In the genomic region with DNA sequence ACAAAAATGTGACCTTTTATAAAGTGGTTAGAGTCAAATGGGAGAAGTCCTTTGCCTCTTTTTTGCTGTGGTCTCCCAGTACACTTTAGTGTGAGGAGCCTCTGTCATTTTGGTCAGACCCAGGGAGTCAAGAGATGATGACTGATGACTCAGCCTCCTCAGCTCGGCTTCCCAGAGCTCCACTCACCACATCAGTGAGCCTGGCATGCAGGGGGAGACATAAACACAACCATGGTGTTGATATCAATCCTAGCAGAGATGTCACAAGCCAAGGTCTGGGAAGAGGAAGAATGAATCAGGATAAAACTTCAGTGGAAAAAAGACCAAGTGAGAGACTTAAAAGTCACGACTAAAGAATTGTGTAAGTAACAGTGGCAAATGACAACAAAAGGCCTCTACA, we compare ENCODE assay signal across 9 cellular contexts. TPM values are rescaled to one million over a fixed set of nuclear protein-coding genes. Genes with fewer than 3 reads are reported as not detected.
A peak's percentile ranks its signal among the peaks of the same experiment; 100 is the strongest.
DNase-seq lines count a peak whose midpoint lies in the region; ATAC-seq, FAIRE-seq and TF ChIP-seq lines count a peak whose summit lies in the region.
"Had no signal": no experiment of that assay in that cellular context is flagged by ENCODE, and none has a peak within 500 bp of the region (broad histone marks: within the 10 kb centered on the region; RNA-seq: fewer than 3 reads in every experiment).

No MANE protein-coding gene starts in this region.

- no TSS peak for BruUV-seq in Calu3 (replicated peaks; lab: Mats Ljungman, UMichigan)

- H3K36me3 ChIP-seq in bronchial epithelial cell (ENCODE audit: control insufficient read depth, insufficient read depth, low read length) (no peaks in the 10 kb centered on the region), mucosa of descending colon (ENCODE audit: low read depth) (no peaks in the 10 kb centered on the region), uterus (no peaks in the 10 kb centered on the region)
- H3K36me3 ChIP-seq: gastrocnemius medialis had no signal

- peak overlapping the region; percentile 48 for H3K4me3 Mint-ChIP-seq in Calu3 (ENCODE audit: low read depth, unreplicated experiment)

- no peak for TF ChIP-seq POLR2A in uterus (IDR thresholded peaks at IDR 0.05)

- H3K27ac ChIP-seq in uterus, result no peak overlapping the region
- H3K27ac ChIP-seq: gastrocnemius medialis had no signal

- H3K9me3 ChIP-seq in mucosa of descending colon (no peaks in the 10 kb centered on the region), uterus (no peaks in the 10 kb centered on the region)
- H3K9me3 ChIP-seq: gastrocnemius medialis had no signal

- no peak overlapping the region for H3K4me3 ChIP-seq in bronchial epithelial cell (ENCODE audit: low read depth, low read length)
- no peak overlapping the region for H3K4me3 ChIP-seq in mucosa of descending colon
- no peak overlapping the region for H3K4me3 ChIP-seq in uterus
- H3K4me3 ChIP-seq: gastrocnemius medialis had no signal

- H3K27me3 Mint-ChIP-seq in Calu3 (ENCODE audit: unreplicated experiment), result no peaks in the 10 kb centered on the region

- peak overlapping the region; percentile 89 for H3K27ac Mint-ChIP-seq in Calu3 (ENCODE audit: unreplicated experiment)

- H3K27me3 ChIP-seq in bronchial epithelial cell (ENCODE audit: control insufficient read depth, insufficient read depth, low read length) (no peaks in the 10 kb centered on the region), uterus (no peaks in the 10 kb centered on the region)
- H3K27me3 ChIP-seq: gastrocnemius medialis had no signal

- FAIRE-seq in bronchial epithelial cell (lab: Jason Lieb, UNC) (peak; percentile 82), frontal cortex (lab: Jason Lieb, UNC) (no peak)

- TF ChIP-seq CTCF in Calu3 (IDR thresholded peaks at IDR 0.05; ENCODE audit: unreplicated experiment) (no peak), bronchial epithelial cell (IDR thresholded peaks at IDR 0.05; ENCODE audit: insufficient read depth, low read length, severe bottlenecking) (peak; percentile 1), mucosa of descending colon (IDR thresholded peaks at IDR 0.05) (no peak), uterus (IDR thresholded peaks at IDR 0.05) (no peak)

- peaks cover 56% of the 10 kb centered on the region for H3K4me1 Mint-ChIP-seq in Calu3 (ENCODE audit: low read depth, unreplicated experiment)

- ATAC-seq in mucosa of descending colon, result peak; percentile 63

- peaks cover 7% of the 10 kb centered on the region for H3K36me3 Mint-ChIP-seq in Calu3 (ENCODE audit: insufficient read depth, unreplicated experiment)

- peak; percentile 78 for DNase-seq in Calu3
- DNase-seq in LoVo (ENCODE audit: low spot score), result peak; percentile 77
- DNase-seq in bronchial epithelial cell (ENCODE audit: low read depth), result peak; percentile 97
- peak in 2 of 3 donors; percentile 27 to 54 for DNase-seq in mucosa of descending colon
- DNase-seq in frontal cortex (ENCODE audit: low spot score in 2 of 2), result no peak
- DNase-seq in uterus, result no peak
- no peak for DNase-seq in NOMO-1 treated with DMSO at 0.1 percent for 48 hours (lab: John Stamatoyannopoulos, UW; ENCODE audit: unreplicated experiment)
- DNase-seq in NCI-H2227 treated with DMSO at 0.1 percent for 48 hours (lab: John Stamatoyannopoulos, UW), result no peak

- intact Hi-C loops in Calu3 (cut with micrococcal nuclease; ENCODE audit: unreplicated experiment) (loop anchor here (5.0 to 10.0 kb wide), 2 partner anchors 82 to 230 kb away; no protein-coding TSS in a partner anchor), mucosa of descending colon (cut with DNase I, micrococcal nuclease) (no loop called here), uterus (cut with DNase I; ENCODE audit: low total_unique reads) (no loop called here)

- H3K4me1 ChIP-seq in mucosa of descending colon (ENCODE audit: low read depth) (no peaks in the 10 kb centered on the region), uterus (no peaks in the 10 kb centered on the region)
- H3K4me1 ChIP-seq: gastrocnemius medialis had no signal

- CTCF ChIA-PET in Calu3 (lab: Charles Lee), result interaction anchor here (0.6 to 1.6 kb wide), 10 partner anchors 12 to 111 kb away, joined by 3 to 5 read pairs (median 3); no protein-coding TSS in a partner anchor

- peaks cover 7% of the 10 kb centered on the region for H3K9me3 Mint-ChIP-seq in Calu3 (ENCODE audit: low read depth, unreplicated experiment)

RNA-seq across cellular contexts. Expression of gene TFAM, which starts 50.1 kb away (rescaled TPM):
- total RNA-seq in Calu3 (2022), result 91.8 and 94.3 TPM in 2 replicates
- total RNA-seq in bronchial epithelial cell, result 31.9 and 36.1 TPM in 2 replicates
- 10 to 100 TPM; 26.5 to 36.7 (median 30.8) TPM for total RNA-seq in mucosa of descending colon
- total RNA-seq in frontal cortex, result 62.0 TPM
- 10 to 100 TPM; 11.8 to 48.6 (median 25.9) TPM for total RNA-seq in uterus

Comparison
In these comparisons a context has a peak if more than half of its experiments do, and no peak if none do; other contexts are left out.
1. DNase-seq: peak in Calu3 (single experiment), LoVo (single experiment), bronchial epithelial cell (single experiment) and mucosa of descending colon (2 of 3); none in frontal cortex (0 of 2), uterus (0 of 2), NOMO-1 treated with DMSO at 0.1 percent for 48 hours (single experiment) and NCI-H2227 treated with DMSO at 0.1 percent for 48 hours (single experiment).